In genomic region chr1:164662955-164663354, GRCh38 we compare ENCODE assay signal across 17 cellular contexts.
DNase-seq lines count a peak whose midpoint lies in the region; ATAC-seq and TF ChIP-seq lines count a peak whose summit lies in the region.
"Had no signal": no experiment of that assay in that cellular context is flagged by ENCODE, and none has a peak within 500 bp of the region (broad histone marks: within the 10 kb centered on the region; RNA-seq: fewer than 3 reads in every experiment).

No MANE protein-coding gene starts in this region.

- no peak overlapping the region for H3K27ac Mint-ChIP-seq in activated T-helper 17 cell treated with anti-CD3 and anti-CD28 coated beads, Interleukin-2, amount 50 U/mL, for 72 hours
- H3K27ac Mint-ChIP-seq: CD4-positive, alpha-beta memory T cell; HFFc6 had no signal

- H3K4me1 Mint-ChIP-seq in activated T-helper 17 cell treated with anti-CD3 and anti-CD28 coated beads, Interleukin-2, amount 50 U/mL, for 72 hours = peaks cover 4% of the 10 kb centered on the region

- H3K36me3 Mint-ChIP-seq in activated T-helper 17 cell treated with anti-CD3 and anti-CD28 coated beads, Interleukin-2, amount 50 U/mL, for 72 hours (ENCODE audit: low read depth) = no peaks in the 10 kb centered on the region
- H3K36me3 Mint-ChIP-seq: CD4-positive, alpha-beta memory T cell had no signal

- H3K36me3 ChIP-seq in A673 (ENCODE audit: insufficient read depth, low read length, poor library complexity, severe bottlenecking) = no peaks in the 10 kb centered on the region
- peaks cover 9% of the 10 kb centered on the region; the same call in 1 of the 2 replicates for H3K36me3 ChIP-seq in SK-N-MC (ENCODE audit: insufficient read depth, low read length)
- no peaks in the 10 kb centered on the region for H3K36me3 ChIP-seq in mesenchymal stem cell (ENCODE audit: control insufficient read depth in 1 of 2, insufficient read depth in 2 of 2, low read depth in 1 of 2, low read length in 2 of 2)
- H3K36me3 ChIP-seq in trophoblast cell (ENCODE audit: control insufficient read depth in 1 of 2, insufficient read depth in 2 of 2, low read length in 2 of 2) = no peaks in the 10 kb centered on the region
- H3K36me3 ChIP-seq: BE2C, HAP-1 had no signal

- no peak overlapping the region for H3K9ac ChIP-seq in SK-N-MC (ENCODE audit: insufficient read length)
- no peak overlapping the region for H3K9ac ChIP-seq in mesenchymal stem cell (ENCODE audit: low read length)
- no peak overlapping the region for H3K9ac ChIP-seq in trophoblast cell (ENCODE audit: low read length)

- H3K18ac ChIP-seq in mesenchymal stem cell (ENCODE audit: low read depth in 1 of 2, low read length in 2 of 2) = peak overlapping the region in 1 of 2 experiments; percentile 46
- no peak overlapping the region for H3K18ac ChIP-seq in trophoblast cell (ENCODE audit: low read length)

- no peak overlapping the region for H2AK5ac ChIP-seq in mesenchymal stem cell (ENCODE audit: low read length, severe bottlenecking)
- H2AK5ac ChIP-seq in trophoblast cell (ENCODE audit: low read length) = no peak overlapping the region

- no peak overlapping the region for H3K23ac ChIP-seq in mesenchymal stem cell (ENCODE audit: low read length in 2 of 2)
- H3K23ac ChIP-seq in trophoblast cell (ENCODE audit: low read length) = no peak overlapping the region

- no peak overlapping the region for H2AFZ ChIP-seq in mesenchymal stem cell (ENCODE audit: low read depth, low read length)
- no peak overlapping the region for H2AFZ ChIP-seq in trophoblast cell (ENCODE audit: insufficient read depth, low read length, poor library complexity)

- peaks cover 3% of the 10 kb centered on the region for H3K79me2 ChIP-seq in trophoblast cell (ENCODE audit: control insufficient read depth, insufficient read depth, low read length, poor library complexity)

- H2BK120ac ChIP-seq in mesenchymal stem cell (ENCODE audit: low read depth, low read length) (no peak overlapping the region), trophoblast cell (ENCODE audit: insufficient read depth, low read length, poor library complexity) (no peak overlapping the region)

- no peak for ATAC-seq in GM21576 (IDR thresholded peaks at IDR 0.05; ENCODE audit: unreplicated experiment)
- no peak for ATAC-seq in activated T-helper 17 cell treated with anti-CD3 and anti-CD28 coated beads, Interleukin-2, amount 50 U/mL, for 72 hours (replicated peaks)

- H2BK5ac ChIP-seq in mesenchymal stem cell (ENCODE audit: low read depth, low read length, poor library complexity, severe bottlenecking) = no peak overlapping the region
- no peak overlapping the region for H2BK5ac ChIP-seq in trophoblast cell (ENCODE audit: low read depth, low read length, poor library complexity)

- H4K91ac ChIP-seq in mesenchymal stem cell (ENCODE audit: low read length) (peak overlapping the region; percentile 9), trophoblast cell (ENCODE audit: low read depth, low read length) (no peak overlapping the region)

- no peaks in the 10 kb centered on the region for H3K9me3 ChIP-seq in A673 (ENCODE audit: low read depth, low read length, poor library complexity, severe bottlenecking)
- H3K9me3 ChIP-seq in SK-N-MC (ENCODE audit: low read depth, low read length) = no peaks in the 10 kb centered on the region
- no peaks in the 10 kb centered on the region for H3K9me3 ChIP-seq in mesenchymal stem cell (ENCODE audit: control insufficient read depth, low read length)
- H3K9me3 ChIP-seq in trophoblast cell (ENCODE audit: insufficient read depth, low read depth, low read length) = no peaks in the 10 kb centered on the region
- H3K9me3 ChIP-seq: BE2C, HAP-1 had no signal

- peak overlapping the region; percentile 15 for H3K27ac ChIP-seq in A673 (ENCODE audit: low read depth, low read length, poor library complexity, severe bottlenecking)
- peak overlapping the region; percentile 94 for H3K27ac ChIP-seq in SK-N-MC
- no peak overlapping the region for H3K27ac ChIP-seq in mesenchymal stem cell (ENCODE audit: low read length, poor library complexity, severe bottlenecking)
- H3K27ac ChIP-seq in trophoblast cell (ENCODE audit: low read depth, low read length) = no peak overlapping the region
- H3K27ac ChIP-seq: C4-2B, HL-60 had no signal

- no peaks in the 10 kb centered on the region for H3K27me3 ChIP-seq in A673 (replicated peaks; ENCODE audit: insufficient read depth, low read depth, low read length, poor library complexity)
- H3K27me3 ChIP-seq in mesenchymal stem cell (ENCODE audit: control insufficient read depth in 1 of 2, insufficient read depth in 1 of 2, low read length in 2 of 2) = no peaks in the 10 kb centered on the region
- H3K27me3 ChIP-seq in trophoblast cell (ENCODE audit: insufficient read depth, low read length) = no peaks in the 10 kb centered on the region
- H3K27me3 ChIP-seq: BE2C had no signal

- 98% methylated on average over 1 of the region's 1 CpG for WGBS in mesenchymal stem cell
- WGBS in trophoblast cell (ENCODE audit: extremely low coverage, insufficient coverage, insufficient read length) = no CpG with 5 or more reads among the region's 1 CpG

- CTCF ChIA-PET in A673 (lab: Charles Lee) = interaction anchor here (1.1 kb wide), 1 partner anchor 11 kb away, joined by 5 read pairs; no protein-coding TSS in a partner anchor

- no peak overlapping the region for H3K4me3 Mint-ChIP-seq in activated T-helper 17 cell treated with anti-CD3 and anti-CD28 coated beads, Interleukin-2, amount 50 U/mL, for 72 hours
- H3K4me3 Mint-ChIP-seq: CD4-positive, alpha-beta memory T cell; HFFc6 had no signal

- TF ChIP-seq CTCF in A673 (conservative IDR thresholded peaks at IDR 0.05; ENCODE audit: low read depth, low read length) = no peak

- intact Hi-C loops in A673 (cut with micrococcal nuclease; ENCODE audit: unreplicated experiment) = no loop called here

- DNase-seq in A673 (ENCODE audit: low spot score) = peak; percentile 27
- DNase-seq in SK-N-MC (ENCODE audit: low read depth, low spot score) = no peak
- DNase-seq in mesenchymal stem cell = no peak
- DNase-seq in trophoblast cell = peak in 1 of 2 donors; percentile 38
- DNase-seq in pons (ENCODE audit: low spot score) = no peak
- no peak for DNase-seq in activated CD8-positive, alpha-beta memory T cell treated with anti-CD3 and anti-CD28 coated beads, Interleukin-2, amount 50 U/mL, for 4 hours
- DNase-seq: BE2C; CD4-positive, alpha-beta memory T cell; COR-L47; HFFc6; IMR-90; KBM-7 had no signal

- H3K79me1 ChIP-seq in mesenchymal stem cell (replicated peaks; ENCODE audit: low read length, poor library complexity, severe bottlenecking) = peaks cover 3% of the 10 kb centered on the region
- H3K79me1 ChIP-seq in trophoblast cell (ENCODE audit: low read length) = peaks cover 14% of the 10 kb centered on the region

- no peak overlapping the region for H4K12ac ChIP-seq in trophoblast cell (ENCODE audit: low read depth, low read length)

- peaks cover 11% of the 10 kb centered on the region for H3K9me3 Mint-ChIP-seq in activated T-helper 17 cell treated with anti-CD3 and anti-CD28 coated beads, Interleukin-2, amount 50 U/mL, for 72 hours
- H3K9me3 Mint-ChIP-seq: HFFc6 had no signal

- H3K4me1 ChIP-seq in A673 (ENCODE audit: insufficient read depth, low read length, poor library complexity, severe bottlenecking) (peaks cover 11% of the 10 kb centered on the region), mesenchymal stem cell (ENCODE audit: control insufficient read depth, insufficient read depth, low read depth, low read length) (no peaks in the 10 kb centered on the region), trophoblast cell (ENCODE audit: control insufficient read depth in 1 of 2, insufficient read depth in 2 of 2, low read length in 2 of 2) (peaks cover 12 to 29% of the 10 kb centered on the region in 2 experiments)
- H3K4me1 ChIP-seq: BE2C, HAP-1 had no signal

- no peak overlapping the region for H3K4me2 ChIP-seq in mesenchymal stem cell (ENCODE audit: low read length, poor library complexity, severe bottlenecking)
- H3K4me2 ChIP-seq in trophoblast cell (ENCODE audit: low read length) = no peak overlapping the region

- H4K8ac ChIP-seq in mesenchymal stem cell (ENCODE audit: low read length) (no peak overlapping the region), trophoblast cell (ENCODE audit: low read depth, low read length) (no peak overlapping the region)

- no peak overlapping the region for H3K4me3 ChIP-seq in A673 (ENCODE audit: low read depth, low read length, poor library complexity, severe bottlenecking)
- no peak overlapping the region for H3K4me3 ChIP-seq in SK-N-MC
- no peak overlapping the region for H3K4me3 ChIP-seq in mesenchymal stem cell (ENCODE audit: insufficient read depth in 1 of 2, low read depth in 1 of 2, low read length in 2 of 2)
- H3K4me3 ChIP-seq in trophoblast cell (ENCODE audit: low read depth, low read length) = no peak overlapping the region
- H3K4me3 ChIP-seq: HAP-1 had no signal

- H2BK15ac ChIP-seq in mesenchymal stem cell (ENCODE audit: low read depth, poor library complexity, severe bottlenecking) = no peak overlapping the region

- peak overlapping the region in 1 of 2 experiments; percentile 94 for H3K14ac ChIP-seq in mesenchymal stem cell (ENCODE audit: low read length in 2 of 2)
- H3K14ac ChIP-seq in trophoblast cell (ENCODE audit: low read length) = no peak overlapping the region

- BruUV-seq in A673 (replicated peaks; lab: Mats Ljungman, UMichigan) = no TSS peak

- peak overlapping the region in 1 of 2 experiments; percentile 23 for H2BK12ac ChIP-seq in mesenchymal stem cell (ENCODE audit: low read length in 2 of 2)
- H2BK12ac ChIP-seq in trophoblast cell (ENCODE audit: low read length) = no peak overlapping the region

- H3K4ac ChIP-seq in mesenchymal stem cell (ENCODE audit: low read depth in 1 of 2, low read length in 2 of 2) (no peak overlapping the region), trophoblast cell (ENCODE audit: low read depth, low read length) (peak overlapping the region; percentile 26)

- POLR2A ChIA-PET in A673 (lab: Charles Lee; ENCODE audit: low non-redundant PET) = interaction anchor here (0.6 kb wide), 1 partner anchor 96 kb away, joined by 5 read pairs; no protein-coding TSS in a partner anchor

- no peaks in the 10 kb centered on the region for H3K27me3 Mint-ChIP-seq in activated T-helper 17 cell treated with anti-CD3 and anti-CD28 coated beads, Interleukin-2, amount 50 U/mL, for 72 hours
- H3K27me3 Mint-ChIP-seq: CD4-positive, alpha-beta memory T cell had no signal

Comparison
In these comparisons a context has a peak if more than half of its experiments do, and no peak if none do; other contexts are left out.
1. H3K27ac ChIP-seq: peak in A673 (single experiment) and SK-N-MC (single experiment); none in mesenchymal stem cell (single experiment) and trophoblast cell (single experiment).